8 cellular contexts compared by ENCODE assay signal in genomic region chr3:51968175-51968681, GRCh38. TPM values are rescaled to one million over a fixed set of nuclear protein-coding genes. Genes with fewer than 3 reads are reported as not detected.
DNase-seq lines count a peak whose midpoint lies in the region; ATAC-seq and TF ChIP-seq lines count a peak whose summit lies in the region.

No MANE protein-coding gene starts in this region.

- no peak for DNase-seq in GM12864 (ENCODE audit: low read depth)
- no peak for DNase-seq in effector memory CD8-positive, alpha-beta T cell
- no peak for DNase-seq in natural killer cell

- intact Hi-C loops in natural killer cell (cut with micrococcal nuclease) = no loop called here

- H3K9me3 ChIP-seq in OCI-LY3 (ENCODE audit: insufficient read depth, low read length) = no peaks in the 10 kb centered on the region

- ATAC-seq in effector memory CD8-positive, alpha-beta T cell (replicated peaks) = no peak
- ATAC-seq in natural killer cell (peak in 1 of 3 donors; percentile 21), HG02870 (IDR thresholded peaks at IDR 0.05; ENCODE audit: unreplicated experiment) (no peak), HG02970 (IDR thresholded peaks at IDR 0.05; ENCODE audit: low FRiP score, unreplicated experiment) (no peak), GM19463 (IDR thresholded peaks at IDR 0.05; ENCODE audit: unreplicated experiment) (no peak), esophagus mucosa (no peak)

- H3K4me3 Mint-ChIP-seq in effector memory CD8-positive, alpha-beta T cell = peak overlapping the region; percentile 89 to 90
- peak overlapping the region; percentile 95 for H3K4me3 Mint-ChIP-seq in natural killer cell

- H3K4me3 ChIP-seq in GM12864 (ENCODE audit: low read depth, low read length) = peak overlapping the region; percentile 63
- peak overlapping the region; percentile 92 for H3K4me3 ChIP-seq in OCI-LY3 (ENCODE audit: low read length)

- H3K9ac ChIP-seq in OCI-LY3 (ENCODE audit: low read length) = peak overlapping the region; percentile 86

- no peaks in the 10 kb centered on the region for H3K27me3 ChIP-seq in OCI-LY3 (ENCODE audit: low read depth, low read length)

- H3K36me3 Mint-ChIP-seq in effector memory CD8-positive, alpha-beta T cell (ENCODE audit: insufficient read depth) = no peaks in the 10 kb centered on the region
- no peaks in the 10 kb centered on the region for H3K36me3 Mint-ChIP-seq in natural killer cell

- no peaks in the 10 kb centered on the region for H3K9me3 Mint-ChIP-seq in effector memory CD8-positive, alpha-beta T cell
- no peaks in the 10 kb centered on the region for H3K9me3 Mint-ChIP-seq in natural killer cell

- H3K36me3 ChIP-seq in OCI-LY3 (replicated peaks; ENCODE audit: low read depth, low read length) = peaks cover 5% of the 10 kb centered on the region

- peaks cover 20 to 32% of the 10 kb centered on the region in 2 donors for H3K4me1 Mint-ChIP-seq in effector memory CD8-positive, alpha-beta T cell (ENCODE audit: low read depth in 2 of 2)
- H3K4me1 Mint-ChIP-seq in natural killer cell = peaks cover 0 to 30% of the 10 kb centered on the region in 2 donors

- H3K79me2 ChIP-seq in OCI-LY3 (ENCODE audit: low read length) = peaks cover 2% of the 10 kb centered on the region

- 0 out of 2 replicates have a peak overlapping the region, but pooled peaks have one; percentile 27 for H2AFZ ChIP-seq in OCI-LY3 (ENCODE audit: low read depth, low read length)

- H3K27me3 Mint-ChIP-seq in effector memory CD8-positive, alpha-beta T cell = peaks cover 0 to 8% of the 10 kb centered on the region in 2 donors
- peaks cover 0 to 6% of the 10 kb centered on the region in 2 donors for H3K27me3 Mint-ChIP-seq in natural killer cell (ENCODE audit: low read depth in 2 of 2)

- no peaks in the 10 kb centered on the region for H4K20me1 ChIP-seq in OCI-LY3 (ENCODE audit: insufficient read depth, low read length)

- no peak overlapping the region for H3K27ac ChIP-seq in OCI-LY3 (ENCODE audit: low read length)

- peak overlapping the region; percentile 93 for H3K4me2 ChIP-seq in OCI-LY3 (ENCODE audit: low read length)

- peaks cover 13% of the 10 kb centered on the region for H3K4me1 ChIP-seq in OCI-LY3 (ENCODE audit: low read length)

- H3K27ac Mint-ChIP-seq in effector memory CD8-positive, alpha-beta T cell = peak overlapping the region; percentile 62 to 91
- peak overlapping the region in 1 of 2 donors; percentile 85 for H3K27ac Mint-ChIP-seq in natural killer cell

- no peak for TF ChIP-seq CTCF in GM12864 (IDR thresholded peaks at IDR 0.05; ENCODE audit: low read depth, low read length, missing control alignments)
- no peak for TF ChIP-seq CTCF in OCI-LY3 (IDR thresholded peaks at IDR 0.05; ENCODE audit: low read depth, low read length)
- no peak for TF ChIP-seq CTCF in natural killer cell (IDR thresholded peaks at IDR 0.05)

RNA-seq across cellular contexts. Expression of gene PCBP4, which starts 1.0 kb away (rescaled TPM):
- 10 to 100 TPM; 15.0 to 24.7 (median 18.4) TPM for total RNA-seq in natural killer cell
- 11.5 TPM for total RNA-seq in esophagus mucosa

RNA-seq across cellular contexts. Expression of gene ABHD14B, which starts 5.6 kb away (rescaled TPM):
- total RNA-seq in natural killer cell (10 to 100 TPM; 32.8 to 42.2 (median 34.2) TPM), esophagus mucosa (39.6 TPM)

RNA-seq across cellular contexts. Expression of gene ABHD14A, which starts 6.6 kb away (rescaled TPM):
- total RNA-seq in natural killer cell (10 to 100 TPM; 12.0 to 14.7 (median 13.4) TPM), esophagus mucosa (4.5 TPM)

RNA-seq across cellular contexts. Expression of gene GPR62, which starts 13.0 kb away (rescaled TPM):
- total RNA-seq in natural killer cell = not detected
- total RNA-seq in esophagus mucosa = not detected

RNA-seq across cellular contexts. Expression of gene ACY1, which starts 15.1 kb away (rescaled TPM):
- total RNA-seq in natural killer cell (10 to 100 TPM in 2 of 3 donors, 1 to 10 TPM in 1; 8.4 to 19.5 (median 13.8) TPM), esophagus mucosa (27.4 TPM)
